Comparison of ENCODE assay signal across 20 cellular contexts in the genomic region with DNA sequence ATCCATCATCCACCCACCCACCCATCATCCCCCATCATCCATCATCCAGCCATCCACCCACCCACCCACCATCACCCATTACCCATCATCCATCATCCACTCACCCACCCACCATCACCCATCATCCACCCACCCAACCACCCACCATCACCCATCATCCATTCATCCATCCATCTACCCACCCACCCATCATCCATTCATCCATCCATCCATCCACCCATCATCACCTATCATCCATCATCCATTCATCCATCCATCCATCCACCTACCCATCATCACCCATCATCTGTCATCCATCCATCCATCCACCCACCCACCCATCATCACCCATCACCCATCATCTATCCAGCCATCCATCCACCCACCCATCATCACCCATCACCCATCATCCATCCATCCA.
"Had no signal": no experiment of that assay in that cellular context is flagged by ENCODE, and none has a peak within 500 bp of the region (broad histone marks: within the 10 kb centered on the region; RNA-seq: fewer than 3 reads in every experiment).

No MANE protein-coding gene starts in this region.

- H3K27me3 ChIP-seq: heart left ventricle, neutrophil, ovary, upper lobe of left lung had no signal

- DNase-seq: activated CD4-positive, alpha-beta T cell treated with anti-CD3 and anti-CD28 coated beads, Interleukin-2, amount 10 ng/mL, durations not matched to agents 24 days and 14 days; activated CD8-positive, alpha-beta memory T cell treated with anti-CD3 and anti-CD28 coated beads, Interleukin-2, amount 50 U/mL, for 48 hours; activated naive CD4-positive, alpha-beta T cell treated with Interleukin-2 at 50 U/mL for 16 hours; activated naive CD8-positive, alpha-beta T cell treated with anti-CD3 and anti-CD28 coated beads, Interleukin-2, amount 10 ng/mL, durations not matched to agents 7 days and 5 days; amniotic stem cell; cerebellar nuclear complex; heart left ventricle; left ventricle myocardium superior; ovary; right cardiac atrium; stimulated activated CD4-positive, alpha-beta T cell treated with anti-CD3 and anti-CD28 coated beads, Interleukin-1b, Interleukin-23, amount 100 ng/mL, for 48 hours; stimulated activated naive B cell treated with anti-CD40 and anti-IgM and Interleukin-4, amounts not matched to agents 10 μg/mL and 1 μg/mL and 100 μg/mL, for 72 hours; SW 1271; upper lobe of left lung had no signal

- H3K4me1 ChIP-seq: prostate gland had no signal

- H3K36me3 ChIP-seq: neutrophil, ovary, prostate gland had no signal

- ATAC-seq: heart left ventricle; left ventricle myocardium superior; natural killer cell treated with Interleukin-12 subunit alpha and Interleukin-12 subunit beta and Interleukin-15 and Interleukin-18, amount 100 ng/mL, for 72 hours; right cardiac atrium; stimulated activated naive B cell treated with anti-CD40 and anti-IgM and Interleukin-4, amounts not matched to agents 10 μg/mL and 1 μg/mL and 100 μg/mL, for 72 hours had no signal

- FAIRE-seq: endometrium, islet of Langerhans had no signal

- H3K4me3 ChIP-seq: heart left ventricle, ovary, prostate gland, thoracic aorta, upper lobe of left lung had no signal

- H3K27ac ChIP-seq: neutrophil, ovary, prostate gland, thoracic aorta, upper lobe of left lung had no signal

- H3K9me3 ChIP-seq: heart left ventricle, neutrophil, ovary, prostate gland, thoracic aorta, upper lobe of left lung had no signal
